ENCODE assay signal across 1 cellular context in genomic region chr7:135939268-135939667, GRCh38.
A peak's percentile ranks its signal among the peaks of the same experiment; 100 is the strongest.
TF ChIP-seq lines count a peak whose summit lies in the region.

No MANE protein-coding gene starts in this region.

TF ChIP-seq in K562, 482 proteins besides CTCF, POLR2A, EP300 and RAD21 (continued from another document and continues in another):
- TF ChIP-seq ZNF318 (IDR thresholded peaks at IDR 0.05; ENCODE audit: borderline replicate concordance in 1 of 2, low read depth in 1 of 2) (no peak), ZNF398 (CRISPR knock-in tag; IDR thresholded peaks at IDR 0.05) (no peak), CREBBP (IDR thresholded peaks at IDR 0.05; ENCODE audit: low read depth, low read length) (no peak), ZNF174 (CRISPR knock-in tag; IDR thresholded peaks at IDR 0.05) (no peak), MED1 (CRISPR knock-in tag; IDR thresholded peaks at IDR 0.05; ENCODE audit: borderline replicate concordance) (no peak), CHD1 (IDR thresholded peaks at IDR 0.05; ENCODE audit: low read length) (peak; percentile 44), CHD4 (IDR thresholded peaks at IDR 0.05; ENCODE audit: insufficient read depth, insufficient replicate concordance, low read depth, low read length, poor library complexity, severe bottlenecking) (no peak), HDAC3 (IDR thresholded peaks at IDR 0.05; ENCODE audit: borderline replicate concordance, partially characterized antibody) (peak; percentile 37), RNF219 (CRISPR knock-in tag; IDR thresholded peaks at IDR 0.05) (no peak), NFE2 (IDR thresholded peaks at IDR 0.05; ENCODE audit: low read depth) (no peak), CBX2 (IDR thresholded peaks at IDR 0.05; ENCODE audit: insufficient read depth, low read length, poor library complexity, severe bottlenecking) (no peak), MAZ (CRISPR knock-in tag; conservative IDR thresholded peaks at IDR 0.05 in 1 of 2, IDR thresholded peaks at IDR 0.05 in 1 of 2) (peak in 1 of 2 experiments; percentile 61; a peak in 2 of 4 replicates), CBX3 (IDR thresholded peaks at IDR 0.05; ENCODE audit: borderline replicate concordance in 1 of 2, low read length in 2 of 2) (no peak), MAFF (IDR thresholded peaks at IDR 0.05; ENCODE audit: low read length) (no peak), IRF2 (CRISPR knock-in tag; IDR thresholded peaks at IDR 0.05) (no peak), ZNF551 (CRISPR knock-in tag; IDR thresholded peaks at IDR 0.05) (no peak), SLC30A9 (CRISPR knock-in tag; IDR thresholded peaks at IDR 0.05) (no peak), ELF1 (tag; IDR thresholded peaks at IDR 0.05) (no peak), SUPT5H (IDR thresholded peaks at IDR 0.05) (0 out of 2 replicates have a peak, but pooled peaks have one; percentile 26), PBX2 (CRISPR knock-in tag; IDR thresholded peaks at IDR 0.05; ENCODE audit: low read depth) (no peak), PBX2 (tag; conservative IDR thresholded peaks at IDR 0.05; ENCODE audit: low read depth) (0 out of 2 replicates have a peak, but pooled peaks have one; percentile 14)
- TF ChIP-seq, protein P1, sequence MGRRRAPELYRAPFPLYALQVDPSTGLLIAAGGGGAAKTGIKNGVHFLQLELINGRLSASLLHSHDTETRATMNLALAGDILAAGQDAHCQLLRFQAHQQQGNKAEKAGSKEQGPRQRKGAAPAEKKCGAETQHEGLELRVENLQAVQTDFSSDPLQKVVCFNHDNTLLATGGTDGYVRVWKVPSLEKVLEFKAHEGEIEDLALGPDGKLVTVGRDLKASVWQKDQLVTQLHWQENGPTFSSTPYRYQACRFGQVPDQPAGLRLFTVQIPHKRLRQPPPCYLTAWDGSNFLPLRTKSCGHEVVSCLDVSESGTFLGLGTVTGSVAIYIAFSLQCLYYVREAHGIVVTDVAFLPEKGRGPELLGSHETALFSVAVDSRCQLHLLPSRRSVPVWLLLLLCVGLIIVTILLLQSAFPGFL (CRISPR knock-in tag; IDR thresholded peaks at IDR 0.05) = no peak
- TF ChIP-seq, protein P2, sequence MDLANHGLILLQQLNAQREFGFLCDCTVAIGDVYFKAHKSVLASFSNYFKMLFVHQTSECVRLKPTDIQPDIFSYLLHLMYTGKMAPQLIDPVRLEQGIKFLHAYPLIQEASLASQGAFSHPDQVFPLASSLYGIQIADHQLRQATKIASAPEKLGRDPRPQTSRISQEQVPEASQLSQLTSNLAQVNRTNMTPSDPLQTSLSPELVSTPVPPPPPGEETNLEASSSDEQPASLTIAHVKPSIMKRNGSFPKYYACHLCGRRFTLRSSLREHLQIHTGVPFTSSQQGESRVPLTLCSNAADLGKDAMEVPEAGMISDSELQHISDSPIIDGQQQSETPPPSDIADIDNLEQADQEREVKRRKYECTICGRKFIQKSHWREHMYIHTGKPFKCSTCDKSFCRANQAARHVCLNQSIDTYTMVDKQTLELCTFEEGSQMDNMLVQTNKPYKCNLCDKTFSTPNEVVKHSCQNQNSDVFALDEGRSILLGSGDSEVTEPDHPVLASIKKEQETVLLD (IDR thresholded peaks at IDR 0.05) = no peak
- TF ChIP-seq, protein P3, sequence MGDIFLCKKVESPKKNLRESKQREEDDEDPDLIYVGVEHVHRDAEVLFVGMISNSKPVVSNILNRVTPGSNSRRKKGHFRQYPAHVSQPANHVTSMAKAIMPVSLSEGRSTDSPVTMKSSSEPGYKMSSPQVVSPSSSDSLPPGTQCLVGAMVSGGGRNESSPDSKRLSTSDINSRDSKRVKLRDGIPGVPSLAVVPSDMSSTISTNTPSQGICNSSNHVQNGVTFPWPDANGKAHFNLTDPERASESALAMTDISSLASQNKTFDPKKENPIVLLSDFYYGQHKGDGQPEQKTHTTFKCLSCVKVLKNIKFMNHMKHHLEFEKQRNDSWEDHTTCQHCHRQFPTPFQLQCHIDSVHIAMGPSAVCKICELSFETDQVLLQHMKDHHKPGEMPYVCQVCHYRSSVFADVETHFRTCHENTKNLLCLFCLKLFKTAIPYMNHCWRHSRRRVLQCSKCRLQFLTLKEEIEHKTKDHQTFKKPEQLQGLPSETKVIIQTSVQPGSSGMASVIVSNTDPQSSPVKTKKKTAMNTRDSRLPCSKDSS (IDR thresholded peaks at IDR 0.05; ENCODE audit: low read depth, partially characterized antibody) = no peak
- TF ChIP-seq, protein P4, sequence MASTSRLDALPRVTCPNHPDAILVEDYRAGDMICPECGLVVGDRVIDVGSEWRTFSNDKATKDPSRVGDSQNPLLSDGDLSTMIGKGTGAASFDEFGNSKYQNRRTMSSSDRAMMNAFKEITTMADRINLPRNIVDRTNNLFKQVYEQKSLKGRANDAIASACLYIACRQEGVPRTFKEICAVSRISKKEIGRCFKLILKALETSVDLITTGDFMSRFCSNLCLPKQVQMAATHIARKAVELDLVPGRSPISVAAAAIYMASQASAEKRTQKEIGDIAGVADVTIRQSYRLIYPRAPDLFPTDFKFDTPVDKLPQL (IDR thresholded peaks at IDR 0.05; ENCODE audit: extremely low read depth, insufficient read length) = no peak
- TF ChIP-seq, protein P5, sequence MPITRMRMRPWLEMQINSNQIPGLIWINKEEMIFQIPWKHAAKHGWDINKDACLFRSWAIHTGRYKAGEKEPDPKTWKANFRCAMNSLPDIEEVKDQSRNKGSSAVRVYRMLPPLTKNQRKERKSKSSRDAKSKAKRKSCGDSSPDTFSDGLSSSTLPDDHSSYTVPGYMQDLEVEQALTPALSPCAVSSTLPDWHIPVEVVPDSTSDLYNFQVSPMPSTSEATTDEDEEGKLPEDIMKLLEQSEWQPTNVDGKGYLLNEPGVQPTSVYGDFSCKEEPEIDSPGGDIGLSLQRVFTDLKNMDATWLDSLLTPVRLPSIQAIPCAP (CRISPR knock-in tag; IDR thresholded peaks at IDR 0.05; ENCODE audit: borderline replicate concordance) = no peak
